8 cellular contexts compared by ENCODE assay signal in the genomic region with DNA sequence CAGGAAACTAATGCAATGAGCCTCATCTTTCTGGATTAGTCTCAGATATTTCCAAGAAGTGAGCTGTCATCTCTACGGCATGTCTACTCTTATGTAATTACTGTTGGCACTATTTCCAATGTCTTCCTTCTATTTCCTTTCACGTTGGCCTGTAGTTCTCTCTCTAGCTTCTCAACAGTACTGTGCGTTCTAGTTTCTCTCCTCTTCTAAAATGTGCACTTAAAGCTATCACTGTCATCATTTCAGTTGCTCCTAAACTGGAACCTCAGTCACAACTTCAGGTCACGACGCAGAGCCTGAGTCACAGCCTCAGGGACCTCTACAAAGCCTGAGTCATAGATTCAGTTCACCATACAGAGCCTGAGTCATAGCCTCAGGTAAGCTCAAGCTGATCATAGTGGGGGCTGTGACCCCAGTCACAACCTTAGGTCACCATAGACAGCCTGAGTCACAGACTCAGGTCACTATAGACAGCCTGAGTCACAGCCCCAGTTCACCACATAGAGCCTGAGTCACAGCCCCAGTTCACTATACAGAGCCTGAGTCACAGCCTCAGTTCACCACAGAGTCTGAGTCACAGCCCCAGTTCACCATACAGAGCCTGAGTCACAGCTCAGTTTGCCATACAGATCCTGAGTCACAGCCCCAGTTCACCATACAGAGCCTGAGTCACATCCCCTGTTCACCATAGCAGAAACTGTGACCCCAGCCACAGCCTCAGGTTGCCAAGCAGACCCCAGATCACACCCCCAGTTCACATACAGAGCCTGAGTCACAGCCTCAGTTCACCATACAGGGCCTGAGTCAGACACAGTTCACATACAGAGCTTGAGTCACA. TPM values are rescaled to one million over a fixed set of nuclear protein-coding genes. Genes with fewer than 3 reads are reported as not detected.
DNase-seq lines count a peak whose midpoint lies in the region; ATAC-seq and TF ChIP-seq lines count a peak whose summit lies in the region.

No MANE protein-coding gene starts in this region.

- H3K4me1 ChIP-seq in HAP-1 = no peaks in the 10 kb centered on the region

- in situ Hi-C loops in HAP-1 (cut with MboI; ENCODE audit: low sequenced_read_pairs) = loop anchor here (5.0 kb wide), 1 partner anchor 172 kb away; no protein-coding TSS in a partner anchor

- ATAC-seq in esophagus mucosa = peak; percentile 99

- no peaks in the 10 kb centered on the region for H3K36me3 ChIP-seq in HAP-1 (replicated peaks)

- DNase-seq in GM04503 (ENCODE audit: low read depth) = peak; percentile 56
- DNase-seq in activated CD4-positive, alpha-beta T cell treated with anti-CD3 and anti-CD28 coated beads for 24 hours (ENCODE audit: low read depth in 2 of 2) = peak; percentile 19 to 27
- peak; percentile 9 for DNase-seq in skeletal muscle cell (ENCODE audit: low read depth)
- no peak for DNase-seq in C1 segment of cervical spinal cord (lab: John Stamatoyannopoulos, UW)
- DNase-seq in SK-N-DZ (ENCODE audit: low spot score) = no peak
- no peak for DNase-seq in GM20000 (ENCODE audit: low spot score)
- no peak for DNase-seq in HAP-1 (ENCODE audit: low spot score in 2 of 2)

- H3K27me3 ChIP-seq in HAP-1 (ENCODE audit: low read depth) = no peaks in the 10 kb centered on the region

- TF ChIP-seq CTCF in GM20000 (IDR thresholded peaks at IDR 0.05; ENCODE audit: extremely low read depth, missing control alignments) = no peak

- H3K4me3 ChIP-seq in skeletal muscle cell (ENCODE audit: low read depth, low read length) (no peak overlapping the region), HAP-1 (no peak overlapping the region)

- H3K9me3 ChIP-seq in HAP-1 = no peaks in the 10 kb centered on the region

RNA-seq across cellular contexts. Expression of a gene that starts 13.0 kb away (rescaled TPM):
- total RNA-seq in esophagus mucosa = 3.1 TPM
- 0.38 and 0.44 TPM in 2 replicates for polyA plus RNA-seq in SK-N-DZ (2014; cell fraction: cytosol; rRNA removed)
- polyA plus RNA-seq in SK-N-DZ (2014; cell fraction: nucleus; rRNA removed) = 0.46 and 1.2 TPM in 2 replicates

Comparison
In these comparisons a context has a peak if more than half of its experiments do, and no peak if none do; other contexts are left out.
1. DNase-seq: peak in GM04503 (single experiment), activated CD4-positive, alpha-beta T cell treated with anti-CD3 and anti-CD28 coated beads for 24 hours (2 of 2) and skeletal muscle cell (single experiment); none in C1 segment of cervical spinal cord (0 of 14), SK-N-DZ (single experiment), GM20000 (single experiment) and HAP-1 (0 of 2).